In genomic region chr9:124000784-124001444, GRCh38 we compare ENCODE assay signal across 1 cellular context.
TF ChIP-seq lines count a peak whose summit lies in the region.

No MANE protein-coding gene starts in this region.

TF ChIP-seq in H1, 55 proteins besides CTCF, POLR2A, EP300 and RAD21:
- TF ChIP-seq CBX8 (IDR thresholded peaks at IDR 0.05; ENCODE audit: borderline replicate concordance, low read depth, low read length), result peak; percentile 90; the same call in 1 of the 2 replicates
- TF ChIP-seq BACH1 (IDR thresholded peaks at IDR 0.05; ENCODE audit: low read length), result no peak
- TF ChIP-seq SP1 (IDR thresholded peaks at IDR 0.05; ENCODE audit: low read depth, low read length), result no peak
- TF ChIP-seq TAF1 (IDR thresholded peaks at IDR 0.05; ENCODE audit: low read depth, low read length), result no peak
- peak; percentile 82 for TF ChIP-seq EZH2 (IDR thresholded peaks at IDR 0.05; ENCODE audit: low read depth, low read length, severe bottlenecking)
- TF ChIP-seq SIX5 (IDR thresholded peaks at IDR 0.05; ENCODE audit: low read depth, low read length), result no peak
- TF ChIP-seq SRF (IDR thresholded peaks at IDR 0.05; ENCODE audit: low read depth, low read length), result no peak
- no peak for TF ChIP-seq ATF2 (IDR thresholded peaks at IDR 0.05; ENCODE audit: low read length)
- no peak for TF ChIP-seq HDAC6 (IDR thresholded peaks at IDR 0.05; ENCODE audit: low read depth, low read length)
- no peak for TF ChIP-seq YY1 (IDR thresholded peaks at IDR 0.05; ENCODE audit: low read depth, low read length)
- TF ChIP-seq CREB1 (IDR thresholded peaks at IDR 0.05), result no peak
- TF ChIP-seq GABPA (IDR thresholded peaks at IDR 0.05; ENCODE audit: borderline replicate concordance, insufficient read depth, low read length), result no peak
- peak; percentile 96 for TF ChIP-seq RNF2 (IDR thresholded peaks at IDR 0.05; ENCODE audit: borderline replicate concordance, low read depth, low read length, missing control alignments, poor library complexity, severe bottlenecking)
- TF ChIP-seq SIRT6 (IDR thresholded peaks at IDR 0.05; ENCODE audit: low read length), result no peak
- TF ChIP-seq CBX5 (IDR thresholded peaks at IDR 0.05; ENCODE audit: low read depth, low read length), result no peak
- TF ChIP-seq SUZ12 (IDR thresholded peaks at IDR 0.05; ENCODE audit: low read length), result peak; percentile 94
- TF ChIP-seq BRCA1 (IDR thresholded peaks at IDR 0.05; ENCODE audit: low read depth, low read length), result no peak
- no peak for TF ChIP-seq RXRA (IDR thresholded peaks at IDR 0.05; ENCODE audit: insufficient read depth, low read depth, low read length)
